ENCODE assay signal across 14 cellular contexts in the genomic region with DNA sequence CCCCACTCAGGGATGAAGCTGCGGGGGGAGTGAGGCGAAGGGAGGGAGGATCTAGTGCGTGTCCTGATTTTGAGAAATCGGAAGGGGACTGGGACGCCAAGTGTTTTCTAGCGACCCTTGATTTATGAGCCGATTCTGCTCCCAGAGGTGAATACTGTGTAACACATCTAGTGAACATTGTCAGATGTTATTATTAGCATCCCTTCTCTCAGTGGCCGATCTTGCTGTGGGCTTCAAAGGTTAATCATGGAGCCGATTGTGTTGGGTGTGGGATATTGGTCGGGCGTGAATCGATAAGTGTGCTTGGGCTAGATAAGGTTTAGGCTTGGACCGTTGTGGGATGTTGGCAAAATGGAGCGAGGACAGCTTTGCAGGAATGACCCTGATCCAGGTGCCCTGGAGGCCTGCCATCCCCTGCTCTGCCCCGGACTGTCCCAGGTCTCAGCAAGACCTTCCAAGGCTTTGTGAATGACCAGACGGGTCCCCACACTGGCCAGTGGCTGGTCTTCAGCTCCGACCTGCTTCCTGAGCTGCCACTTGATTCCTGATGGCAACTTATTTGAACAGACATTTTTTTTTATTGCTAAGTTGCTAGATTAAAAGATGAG. TPM values are rescaled to one million over a fixed set of nuclear protein-coding genes. Genes with fewer than 3 reads are reported as not detected.
DNase-seq lines count a peak whose midpoint lies in the region; ATAC-seq and TF ChIP-seq lines count a peak whose summit lies in the region.
"Had no signal": no experiment of that assay in that cellular context is flagged by ENCODE, and none has a peak within 500 bp of the region (broad histone marks: within the 10 kb centered on the region; RNA-seq: fewer than 3 reads in every experiment).

No MANE protein-coding gene starts in this region.

- H3K4me1 ChIP-seq in ectodermal cell (ENCODE audit: control insufficient read depth, insufficient read depth, low read length) (peaks cover 22% of the 10 kb centered on the region), osteoblast (ENCODE audit: insufficient read depth, low read length) (no peaks in the 10 kb centered on the region)

- no peaks in the 10 kb centered on the region for H3K9me3 ChIP-seq in ectodermal cell (ENCODE audit: control insufficient read depth, low read length)
- H3K9me3 ChIP-seq in osteoblast (ENCODE audit: low read depth, low read length), result no peaks in the 10 kb centered on the region
- H3K9me3 ChIP-seq in CD4-positive, alpha-beta T cell (ENCODE audit: control insufficient read depth, low read length), result no peaks in the 10 kb centered on the region

- no peak overlapping the region for H2AFZ ChIP-seq in osteoblast (ENCODE audit: low read length)

- no peaks in the 10 kb centered on the region for H3K36me3 ChIP-seq in ectodermal cell (ENCODE audit: control insufficient read depth, insufficient read depth, low read length)
- H3K36me3 ChIP-seq in osteoblast (ENCODE audit: insufficient read depth, low read length), result no peaks in the 10 kb centered on the region

- 12 to 17% methylated on average over 17 of the region's 17 CpGs for WGBS in ectodermal cell, 2 experiments

- H3K27me3 ChIP-seq in ectodermal cell (ENCODE audit: control insufficient read depth, insufficient read depth, low read length, poor library complexity, severe bottlenecking) (peaks cover 86% of the 10 kb centered on the region), osteoblast (ENCODE audit: insufficient read depth, low read length) (peaks cover 9% of the 10 kb centered on the region)
- H3K27me3 ChIP-seq in CD4-positive, alpha-beta T cell (ENCODE audit: control insufficient read depth, insufficient read depth, low read length), result peaks cover 52% of the 10 kb centered on the region

- H3K27ac ChIP-seq in ectodermal cell (ENCODE audit: insufficient read depth, low read depth, low read length, poor library complexity, severe bottlenecking) (no peak overlapping the region), osteoblast (ENCODE audit: low read depth, low read length) (no peak overlapping the region)
- no peak overlapping the region for H3K27ac ChIP-seq in CD4-positive, alpha-beta T cell (ENCODE audit: low read depth, low read length)

- H3K27ac Mint-ChIP-seq in CD4-positive, alpha-beta T cell, result no peak overlapping the region
- H3K27ac Mint-ChIP-seq: activated CD8-positive, alpha-beta T cell treated with anti-CD3 and anti-CD28 coated beads for 36 hours; activated naive CD4-positive, alpha-beta T cell treated with anti-CD3 and anti-CD28 coated beads, Interleukin-2, amount 50 U/mL, for 72 hours had no signal

- H3K79me2 ChIP-seq in osteoblast (ENCODE audit: insufficient read depth, low read length), result no peaks in the 10 kb centered on the region

- no peak for ATAC-seq in CD4-positive, alpha-beta T cell (ENCODE audit: poor library complexity)
- ATAC-seq in GM18505 (IDR thresholded peaks at IDR 0.05; ENCODE audit: unreplicated experiment), result no peak
- ATAC-seq: activated naive CD4-positive, alpha-beta T cell treated with anti-CD3 and anti-CD28 coated beads, Interleukin-2, amount 50 U/mL, for 72 hours had no signal

- H3K4me3 ChIP-seq in ectodermal cell (ENCODE audit: insufficient read depth, low read depth, low read length), result peak overlapping the region; percentile 5
- H3K4me3 ChIP-seq in osteoblast (ENCODE audit: insufficient read depth, low read length), result no peak overlapping the region

- H3K36me3 Mint-ChIP-seq in CD4-positive, alpha-beta T cell (ENCODE audit: low read depth), result no peaks in the 10 kb centered on the region

- intact Hi-C loops in CD4-positive, alpha-beta T cell (cut with DNase I, micrococcal nuclease), result loop anchor here in 1 of 2 experiments (10.0 kb wide), 1 partner anchor 1318 kb away; no protein-coding TSS in a partner anchor

- peak; percentile 28; the same call in 1 of the 2 replicates for TF ChIP-seq CTCF in LNCAP (IDR thresholded peaks at IDR 0.05)
- TF ChIP-seq CTCF in osteoblast (IDR thresholded peaks at IDR 0.05; ENCODE audit: extremely low read depth, low read depth, low read length), result no peak
- TF ChIP-seq CTCF in CD4-positive, alpha-beta T cell (IDR thresholded peaks at IDR 0.05), result no peak

- DNase-seq in NCI-H1694 treated with DMSO at 0.1 percent for 48 hours (lab: John Stamatoyannopoulos, UW) (peak; percentile 49), NCI-H1694 (lab: John Stamatoyannopoulos, UW) (no peak), osteoblast (ENCODE audit: insufficient read length, low spot score, missing footprints) (peak; percentile 96), dedifferentiated amniotic fluid mesenchymal stem cell (ENCODE audit: extremely low spot score) (no peak)
- no peak for DNase-seq in CD4-positive, alpha-beta T cell
- DNase-seq: NCI-H1092 treated with DMSO at 0.1 percent for 48 hours, NCI-H510A, T1000 had no signal

- H3K27me3 Mint-ChIP-seq in CD4-positive, alpha-beta T cell, result peaks cover 53% of the 10 kb centered on the region

- H3K4me1 Mint-ChIP-seq in CD4-positive, alpha-beta T cell (ENCODE audit: low read depth), result peaks cover 8% of the 10 kb centered on the region

- POLR2A ChIA-PET in CD4-positive, alpha-beta T cell (lab: Charles Lee), result no interaction called here

- H4K20me1 ChIP-seq in osteoblast (ENCODE audit: insufficient read depth, low read length), result no peaks in the 10 kb centered on the region

- no peak overlapping the region for H3K4me2 ChIP-seq in osteoblast (ENCODE audit: insufficient read depth, low read length)

- CTCF ChIA-PET in CD4-positive, alpha-beta T cell (lab: Charles Lee), result no interaction called here

- no peaks in the 10 kb centered on the region for H3K9me3 Mint-ChIP-seq in CD4-positive, alpha-beta T cell
- H3K9me3 Mint-ChIP-seq: activated CD8-positive, alpha-beta T cell treated with anti-CD3 and anti-CD28 coated beads for 36 hours; activated naive CD4-positive, alpha-beta T cell treated with anti-CD3 and anti-CD28 coated beads, Interleukin-2, amount 50 U/mL, for 72 hours had no signal

- H3K4me3 Mint-ChIP-seq in CD4-positive, alpha-beta T cell, result no peak overlapping the region
- H3K4me3 Mint-ChIP-seq: activated CD8-positive, alpha-beta T cell treated with anti-CD3 and anti-CD28 coated beads for 36 hours had no signal

- TF ChIP-seq POLR2A in GM18505 (IDR thresholded peaks at IDR 0.05; ENCODE audit: borderline replicate concordance, extremely low read depth, insufficient read depth, insufficient read length), result no peak

RNA-seq across cellular contexts. Expression of a gene that starts 2.2 kb away (rescaled TPM):
- 1.2 TPM for polyA plus RNA-seq in ectodermal cell (2013, experiment 1 of 4)
- 0.53 TPM for polyA plus RNA-seq in ectodermal cell (2013, experiment 2 of 4)
- 1.3 TPM for polyA plus RNA-seq in ectodermal cell (2013, experiment 3 of 4)
- polyA plus RNA-seq in ectodermal cell (2013, experiment 4 of 4), result 1.0 TPM
- 0.29 and 1.1 TPM in 2 replicates for total RNA-seq in osteoblast
- total RNA-seq in CD4-positive, alpha-beta T cell, result under 1 TPM; 0.39 to 0.47 TPM
- total RNA-seq: A172 had no signal

Comparison
In these comparisons a context has a peak if more than half of its experiments do, and no peak if none do; other contexts are left out.
1. DNase-seq: peak in NCI-H1694 treated with DMSO at 0.1 percent for 48 hours (single experiment) and osteoblast (single experiment); none in NCI-H1694 (single experiment), dedifferentiated amniotic fluid mesenchymal stem cell (single experiment) and CD4-positive, alpha-beta T cell (0 of 10).